In genomic region chr10:100653957-100654834, GRCh38 we compare ENCODE assay signal across 8 cellular contexts.
DNase-seq lines count a peak whose midpoint lies in the region; ATAC-seq lines count a peak whose summit lies in the region.

No MANE protein-coding gene starts in this region.

- no peak for ATAC-seq in GM21447 (IDR thresholded peaks at IDR 0.05; ENCODE audit: unreplicated experiment)

- DNase-seq in NCI-H748 (lab: John Stamatoyannopoulos, UW; ENCODE audit: unreplicated experiment) (peak; percentile 55), NCI-H748 treated with DMSO at 0.1 percent for 48 hours (lab: John Stamatoyannopoulos, UW) (no peak), germinal center (ENCODE audit: low spot score) (peak; percentile 23), kidney glomerular epithelial cell (lab: John Stamatoyannopoulos, UW) (no peak), NCI-H128 (lab: John Stamatoyannopoulos, UW; ENCODE audit: unreplicated experiment) (no peak)
- peak; percentile 54 for DNase-seq in activated CD4-positive, alpha-beta T cell treated with anti-CD3 and anti-CD28 coated beads for 48 hours
- peak; percentile 62 for DNase-seq in stimulated activated CD8-positive, alpha-beta memory T cell treated with anti-CD3 and anti-CD28 coated beads, Interleukin-4, amount 100 ng/mL, for 48 hours

Comparison
In these comparisons a context has a peak if more than half of its experiments do, and no peak if none do; other contexts are left out.
1. DNase-seq: peak in NCI-H748 (single experiment), activated CD4-positive, alpha-beta T cell treated with anti-CD3 and anti-CD28 coated beads for 48 hours (single experiment), germinal center (single experiment) and stimulated activated CD8-positive, alpha-beta memory T cell treated with anti-CD3 and anti-CD28 coated beads, Interleukin-4, amount 100 ng/mL, for 48 hours (single experiment); none in NCI-H748 treated with DMSO at 0.1 percent for 48 hours (single experiment), kidney glomerular epithelial cell (single experiment) and NCI-H128 (single experiment).